19 cellular contexts compared by ENCODE assay signal in the genomic region with DNA sequence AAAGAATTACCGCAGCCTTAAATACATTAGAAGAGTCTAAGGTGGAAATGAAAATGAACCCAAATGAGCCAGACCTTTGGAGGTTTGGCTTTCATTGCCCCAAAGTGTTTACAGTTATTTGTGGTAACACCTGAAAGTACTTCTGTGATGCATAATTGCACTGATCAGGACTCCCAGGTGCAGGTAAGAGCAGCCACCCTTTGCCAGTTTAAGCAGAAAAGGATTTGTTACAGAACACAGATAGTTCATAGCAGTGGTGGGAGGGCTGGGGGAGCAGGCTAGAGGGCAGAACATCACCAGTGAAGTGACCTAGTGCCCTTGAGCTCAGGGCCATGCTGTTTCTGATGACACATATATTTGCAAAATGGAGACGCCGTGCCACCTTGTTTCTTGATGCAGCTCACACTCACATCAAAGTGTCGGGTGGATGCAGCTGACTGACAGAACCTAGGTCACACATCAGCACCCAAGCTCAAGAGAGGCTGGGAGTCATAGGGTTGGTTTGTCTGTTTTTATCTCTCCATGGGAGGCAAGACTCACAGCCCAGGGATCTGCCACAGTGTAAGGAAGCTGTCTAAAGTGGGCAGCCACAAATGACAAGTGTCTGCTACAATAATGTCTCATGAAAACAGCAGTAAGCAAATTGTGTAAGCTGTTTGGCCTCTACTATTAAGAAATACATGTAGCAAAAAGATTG. TPM values are rescaled to one million over a fixed set of nuclear protein-coding genes. Genes with fewer than 3 reads are reported as not detected.
DNase-seq lines count a peak whose midpoint lies in the region; ATAC-seq and TF ChIP-seq lines count a peak whose summit lies in the region.
"Had no signal": no experiment of that assay in that cellular context is flagged by ENCODE, and none has a peak within 500 bp of the region (broad histone marks: within the 10 kb centered on the region; RNA-seq: fewer than 3 reads in every experiment).

No MANE protein-coding gene starts in this region.

- H3K23ac ChIP-seq in mesenchymal stem cell (ENCODE audit: low read length in 2 of 2), result no peak overlapping the region

- ATAC-seq in GM19351 (IDR thresholded peaks at IDR 0.05; ENCODE audit: unreplicated experiment) (peak; percentile 71), HG02852 (IDR thresholded peaks at IDR 0.05; ENCODE audit: unreplicated experiment) (peak; percentile 56)
- ATAC-seq: T-helper 17 cell had no signal

- H2BK5ac ChIP-seq in mesenchymal stem cell (ENCODE audit: low read depth, low read length, poor library complexity, severe bottlenecking), result no peak overlapping the region

- no peak overlapping the region for H3K14ac ChIP-seq in mesenchymal stem cell (ENCODE audit: low read length in 2 of 2)

- no peaks in the 10 kb centered on the region for H3K79me2 ChIP-seq in OCI-LY1 (ENCODE audit: insufficient read depth, low read length)
- H3K79me2 ChIP-seq in Karpas-422 (ENCODE audit: low read length), result no peaks in the 10 kb centered on the region

- WGBS in mesenchymal stem cell, result 71% methylated on average over 4 of the region's 4 CpGs

- H2BK15ac ChIP-seq in mesenchymal stem cell (ENCODE audit: low read depth, poor library complexity, severe bottlenecking), result no peak overlapping the region

- H3K18ac ChIP-seq in mesenchymal stem cell (ENCODE audit: low read depth in 1 of 2, low read length in 2 of 2), result no peak overlapping the region

- H2AFZ ChIP-seq in OCI-LY1 (ENCODE audit: low read length) (no peak overlapping the region), mesenchymal stem cell (ENCODE audit: low read depth, low read length) (no peak overlapping the region), Karpas-422 (ENCODE audit: low read length) (no peak overlapping the region)

- H4K20me1 ChIP-seq in OCI-LY1 (ENCODE audit: insufficient read depth, low read length) (no peaks in the 10 kb centered on the region), Karpas-422 (ENCODE audit: insufficient read depth, low read depth, low read length) (no peaks in the 10 kb centered on the region)

- H2BK12ac ChIP-seq in mesenchymal stem cell (ENCODE audit: low read length in 2 of 2), result no peak overlapping the region

- H3K9ac ChIP-seq in OCI-LY1 (ENCODE audit: low read length) (no peak overlapping the region), mesenchymal stem cell (ENCODE audit: low read length) (no peak overlapping the region), Karpas-422 (ENCODE audit: low read length) (no peak overlapping the region)

- DNase-seq in mesenchymal stem cell (no peak), cardiac septum (ENCODE audit: low spot score) (no peak), NCI-H1694 treated with DMSO at 0.1 percent for 48 hours (lab: John Stamatoyannopoulos, UW) (no peak), Karpas-422 (no peak)
- DNase-seq in activated CD4-positive, alpha-beta T cell treated with anti-CD3 and anti-CD28 coated beads, Interleukin-2, amount 50 U/mL, for 1 hour, result no peak
- DNase-seq: activated effector memory CD4-positive, alpha-beta T cell treated with Interleukin-2 at 50 U/mL for 16 hours; amygdala; central memory CD4-positive, alpha-beta T cell; esophagus squamous epithelium; head of caudate nucleus; Kasumi-1; NCI-H146; SHP77 treated with DMSO at 0.1 percent for 48 hours; stimulated activated CD4-positive, alpha-beta T cell treated with anti-CD3 and anti-CD28 coated beads, Interleukin-15, amount 100 ng/mL, for 24 hours; stimulated activated naive CD4-positive, alpha-beta T cell treated with Interleukin-2 at 50 U/mL for 16 hours; T-helper 17 cell had no signal

- H3K4me2 ChIP-seq in OCI-LY1 (ENCODE audit: low read length), result peak overlapping the region; percentile 5
- H3K4me2 ChIP-seq in mesenchymal stem cell (ENCODE audit: low read length, poor library complexity, severe bottlenecking), result no peak overlapping the region
- H3K4me2 ChIP-seq in Karpas-422 (ENCODE audit: low read depth, low read length, poor library complexity, severe bottlenecking), result no peak overlapping the region

- no peak overlapping the region for H3K4me3 ChIP-seq in OCI-LY1 (ENCODE audit: low read depth, low read length, poor library complexity, severe bottlenecking)
- no peak overlapping the region for H3K4me3 ChIP-seq in mesenchymal stem cell (ENCODE audit: insufficient read depth in 1 of 2, low read depth in 1 of 2, low read length in 2 of 2)
- H3K4me3 ChIP-seq in Karpas-422 (ENCODE audit: low read length), result no peak overlapping the region
- H3K4me3 ChIP-seq: esophagus squamous epithelium had no signal

- H3K27ac ChIP-seq in OCI-LY1 (ENCODE audit: low read depth, low read length, poor library complexity, severe bottlenecking) (peak overlapping the region; percentile 69), mesenchymal stem cell (ENCODE audit: low read length, poor library complexity, severe bottlenecking) (no peak overlapping the region), Karpas-422 (ENCODE audit: low read length) (no peak overlapping the region)
- H3K27ac ChIP-seq: esophagus squamous epithelium had no signal

- no peak for TF ChIP-seq CTCF in OCI-LY1 (IDR thresholded peaks at IDR 0.05; ENCODE audit: low read length)

- no peak overlapping the region for H2BK120ac ChIP-seq in mesenchymal stem cell (ENCODE audit: low read depth, low read length)

- H3K9me2 ChIP-seq in OCI-LY1 (ENCODE audit: low read depth, low read length) (no peaks in the 10 kb centered on the region), Karpas-422 (replicated peaks; ENCODE audit: insufficient read depth, low read length) (no peaks in the 10 kb centered on the region)

- no peaks in the 10 kb centered on the region for H3K36me3 ChIP-seq in OCI-LY1 (ENCODE audit: insufficient read depth, low read length)
- H3K36me3 ChIP-seq in mesenchymal stem cell (ENCODE audit: control insufficient read depth in 1 of 2, insufficient read depth in 2 of 2, low read depth in 1 of 2, low read length in 2 of 2), result no peaks in the 10 kb centered on the region
- H3K36me3 ChIP-seq in Karpas-422 (ENCODE audit: insufficient read depth, low read length), result no peaks in the 10 kb centered on the region
- H3K36me3 ChIP-seq: esophagus squamous epithelium had no signal

- no peaks in the 10 kb centered on the region for H3F3A ChIP-seq in OCI-LY1 (ENCODE audit: insufficient read depth, low read length)

- H3K79me1 ChIP-seq in mesenchymal stem cell (replicated peaks; ENCODE audit: low read length, poor library complexity, severe bottlenecking), result no peaks in the 10 kb centered on the region

- intact Hi-C loops in cardiac septum (cut with DNase I), result loop anchor here (10.0 kb wide), 1 partner anchor 309 kb away; the partner anchor contains the start of gene NUDT16

- H3K4ac ChIP-seq in mesenchymal stem cell (ENCODE audit: low read depth in 1 of 2, low read length in 2 of 2), result no peak overlapping the region

- H3K27me3 ChIP-seq in OCI-LY1 (ENCODE audit: insufficient read depth, low read length) (no peaks in the 10 kb centered on the region), mesenchymal stem cell (ENCODE audit: control insufficient read depth in 1 of 2, insufficient read depth in 1 of 2, low read length in 2 of 2) (no peaks in the 10 kb centered on the region), Karpas-422 (ENCODE audit: low read length) (no peaks in the 10 kb centered on the region)
- H3K27me3 ChIP-seq: esophagus squamous epithelium had no signal

- H3K4me1 ChIP-seq in OCI-LY1 (ENCODE audit: insufficient read depth, low read length, severe bottlenecking) (peaks cover 41% of the 10 kb centered on the region), mesenchymal stem cell (ENCODE audit: control insufficient read depth, insufficient read depth, low read depth, low read length) (peaks cover 2% of the 10 kb centered on the region), Karpas-422 (ENCODE audit: low read length) (peaks cover 31% of the 10 kb centered on the region)
- H3K4me1 ChIP-seq: esophagus squamous epithelium had no signal

- H2AK5ac ChIP-seq in mesenchymal stem cell (ENCODE audit: low read length, severe bottlenecking), result no peak overlapping the region

- no peak overlapping the region for H4K8ac ChIP-seq in mesenchymal stem cell (ENCODE audit: low read length)

- peak overlapping the region; percentile 83 for H4K91ac ChIP-seq in mesenchymal stem cell (ENCODE audit: low read length)

- H3K9me3 ChIP-seq in OCI-LY1 (ENCODE audit: low read length) (no peaks in the 10 kb centered on the region), mesenchymal stem cell (ENCODE audit: control insufficient read depth, low read length) (no peaks in the 10 kb centered on the region), Karpas-422 (ENCODE audit: low read length) (no peaks in the 10 kb centered on the region)
- H3K9me3 ChIP-seq: esophagus squamous epithelium had no signal

RNA-seq across cellular contexts. Expression of gene NEK11, which starts 49.1 kb away (rescaled TPM):
- polyA plus RNA-seq in mesenchymal stem cell (2013, experiment 1 of 2), result 2.4 TPM
- 3.2 TPM for polyA plus RNA-seq in mesenchymal stem cell (2013, experiment 2 of 2)
- total RNA-seq in cardiac septum, result 2.8 TPM
- 2.5 and 2.6 TPM in 2 replicates for total RNA-seq in Karpas-422 (2014; rRNA removed; shearing (Covaris generic); ENCODE audit: low replicate concordance)

RNA-seq across cellular contexts. Expression of gene ASTE1, which starts 49.2 kb away (rescaled TPM):
- 3.8 TPM for polyA plus RNA-seq in mesenchymal stem cell (2013, experiment 1 of 2)
- 4.2 TPM for polyA plus RNA-seq in mesenchymal stem cell (2013, experiment 2 of 2)
- total RNA-seq in cardiac septum, result 3.2 TPM
- 11.1 and 11.4 TPM in 2 replicates for total RNA-seq in Karpas-422 (2014; rRNA removed; shearing (Covaris generic); ENCODE audit: low replicate concordance)
